ENCODE assay signal across 8 cellular contexts in genomic region chr12:76621582-76622024, GRCh38.
DNase-seq lines count a peak whose midpoint lies in the region; ATAC-seq and TF ChIP-seq lines count a peak whose summit lies in the region.

No MANE protein-coding gene starts in this region.

- peak; percentile 84 for ATAC-seq in GM21576 (IDR thresholded peaks at IDR 0.05; ENCODE audit: unreplicated experiment)
- ATAC-seq in Panc1 = peak; percentile 88

- H2AFZ ChIP-seq in neuronal stem cell (ENCODE audit: low read length) = no peak overlapping the region

- CTCF ChIA-PET in Panc1 (lab: Charles Lee) = interaction anchor here (0.5 to 1.0 kb wide), 5 partner anchors 8 to 389 kb away, joined by 3 to 7 read pairs (median 5); no protein-coding TSS in a partner anchor

- in situ Hi-C loops in Panc1 (cut with HindIII; ENCODE audit: low pct_unique_long_range_greater_than_20kb, low sequenced_read_pairs) = no loop called here

- peak; percentile 81; the same call in 1 of the 2 replicates for TF ChIP-seq CTCF in Panc1 (IDR thresholded peaks at IDR 0.05)
- TF ChIP-seq CTCF in suprapubic skin (IDR thresholded peaks at IDR 0.05) = peak; percentile 82 to 96

- H3K4me2 ChIP-seq in neuronal stem cell (ENCODE audit: insufficient read depth, low read length, poor library complexity, severe bottlenecking) = no peak overlapping the region

- H4K8ac ChIP-seq in neuronal stem cell (ENCODE audit: low read depth, low read length) = no peak overlapping the region

- H2BK12ac ChIP-seq in neuronal stem cell (ENCODE audit: low read length) = no peak overlapping the region

- no peak overlapping the region for H3K4ac ChIP-seq in neuronal stem cell (ENCODE audit: low read length)

- H2BK5ac ChIP-seq in neuronal stem cell (ENCODE audit: low read length) = no peak overlapping the region

- H2BK15ac ChIP-seq in neuronal stem cell (ENCODE audit: low read length) = no peak overlapping the region

- H3K4me3 ChIP-seq in Panc1 (ENCODE audit: low read depth in 2 of 2, low read length in 2 of 2) = no peak overlapping the region
- H3K4me3 ChIP-seq in neuronal stem cell (ENCODE audit: low read length in 2 of 2) = no peak overlapping the region
- H3K4me3 ChIP-seq in suprapubic skin = no peak overlapping the region

- H2BK120ac ChIP-seq in neuronal stem cell (ENCODE audit: low read depth, low read length) = no peak overlapping the region

- H3K27me3 ChIP-seq in Panc1 (ENCODE audit: control insufficient read depth, insufficient read depth, low read length) = 0 out of 2 replicates have a peak, but pooled peaks cover 3% of the 10 kb centered on the region
- no peaks in the 10 kb centered on the region for H3K27me3 ChIP-seq in neuronal stem cell (ENCODE audit: control insufficient read depth in 3 of 3, insufficient read depth in 3 of 3, low read depth in 1 of 3, low read length in 3 of 3)
- no peaks in the 10 kb centered on the region for H3K27me3 ChIP-seq in suprapubic skin

- no peaks in the 10 kb centered on the region for H3K79me1 ChIP-seq in neuronal stem cell (ENCODE audit: low read depth, low read length)

- no peak overlapping the region for H4K91ac ChIP-seq in neuronal stem cell (ENCODE audit: low read depth, low read length, poor library complexity)

- POLR2A ChIA-PET in Panc1 (lab: Charles Lee) = interaction anchor here (0.6 kb wide), 1 partner anchor 146 kb away, joined by 3 read pairs; no protein-coding TSS in a partner anchor

- H3K23ac ChIP-seq in neuronal stem cell (ENCODE audit: low read depth, low read length, poor library complexity) = no peak overlapping the region

- no TSS peak for BruUV-seq in Panc1 (replicated peaks; lab: Mats Ljungman, UMichigan)

- H3K36me3 ChIP-seq in Panc1 (ENCODE audit: control insufficient read depth, insufficient read depth, low read length) (no peaks in the 10 kb centered on the region), neuronal stem cell (replicated peaks in 1 of 2; ENCODE audit: control insufficient read depth in 2 of 2, insufficient read depth in 2 of 2, low read length in 2 of 2) (no peaks in the 10 kb centered on the region), suprapubic skin (no peaks in the 10 kb centered on the region)

- no peak for TF ChIP-seq POLR2A in suprapubic skin (IDR thresholded peaks at IDR 0.05)

- TF ChIP-seq EP300 in suprapubic skin (IDR thresholded peaks at IDR 0.05) = no peak

- H3K27ac ChIP-seq in Panc1 (ENCODE audit: low read length) (no peak overlapping the region), neuronal stem cell (replicated peaks; ENCODE audit: low read length) (no peak overlapping the region), suprapubic skin (no peak overlapping the region)

- intact Hi-C loops in Panc1 (cut with micrococcal nuclease; ENCODE audit: unreplicated experiment) = loop anchor here (1.0 to 5.0 kb wide), 3 partner anchors 170 to 390 kb away; no protein-coding TSS in a partner anchor

- H2AK5ac ChIP-seq in neuronal stem cell (ENCODE audit: low read depth, low read length) = no peak overlapping the region

- no peak overlapping the region for H3K9ac ChIP-seq in neuronal stem cell (ENCODE audit: low read depth, low read length, poor library complexity)

- H3K4me1 ChIP-seq in Panc1 (ENCODE audit: control insufficient read depth, insufficient read depth, low read length) (no peaks in the 10 kb centered on the region), neuronal stem cell (ENCODE audit: control insufficient read depth in 2 of 2, insufficient read depth in 1 of 2, low read depth in 1 of 2, low read length in 2 of 2) (no peaks in the 10 kb centered on the region), suprapubic skin (peaks cover 3% of the 10 kb centered on the region)

- no peak overlapping the region for H3K18ac ChIP-seq in neuronal stem cell (ENCODE audit: low read length)

- no peaks in the 10 kb centered on the region for H3K9me3 ChIP-seq in Panc1 (ENCODE audit: control insufficient read depth, insufficient read depth, low read depth, low read length)
- H3K9me3 ChIP-seq in neuronal stem cell (replicated peaks in 1 of 2; ENCODE audit: control insufficient read depth in 2 of 2, insufficient read depth in 1 of 2, low read depth in 1 of 2, low read length in 2 of 2) = no peaks in the 10 kb centered on the region
- H3K9me3 ChIP-seq in suprapubic skin = no peaks in the 10 kb centered on the region

- no CpG with 5 or more reads among the region's 1 CpG for WGBS in neuronal stem cell (ENCODE audit: extremely low coverage in 2 of 2, insufficient read length in 2 of 2, insufficient replicate concordance in 1 of 2), 2 donors
- WGBS in suprapubic skin = 4% methylated on average over 1 of the region's 1 CpG

- H3K14ac ChIP-seq in neuronal stem cell (ENCODE audit: low read length) = no peak overlapping the region

- DNase-seq in DMS53 treated with DMSO at 0.1 percent for 48 hours (lab: John Stamatoyannopoulos, UW; ENCODE audit: unreplicated experiment) = peak; percentile 90
- peak; percentile 84 to 93 for DNase-seq in Kasumi-1 (lab: John Stamatoyannopoulos, UW)
- DNase-seq in Panc1 (ENCODE audit: low read depth, low spot score) = no peak
- DNase-seq in activated T-cell treated with anti-CD3 and anti-CD28 coated beads, Interleukin-2, amount 50 U/mL, for 48 hours = peak; percentile 73 to 75
- peak; percentile 80 for DNase-seq in fibroblast of peridontal ligament (ENCODE audit: extremely low read depth)
- DNase-seq in neuronal stem cell (ENCODE audit: low spot score) = peak; percentile 71
- peak in 1 of 2 donors; percentile 77 for DNase-seq in suprapubic skin (ENCODE audit: low spot score in 2 of 2)
